In the genomic region with DNA sequence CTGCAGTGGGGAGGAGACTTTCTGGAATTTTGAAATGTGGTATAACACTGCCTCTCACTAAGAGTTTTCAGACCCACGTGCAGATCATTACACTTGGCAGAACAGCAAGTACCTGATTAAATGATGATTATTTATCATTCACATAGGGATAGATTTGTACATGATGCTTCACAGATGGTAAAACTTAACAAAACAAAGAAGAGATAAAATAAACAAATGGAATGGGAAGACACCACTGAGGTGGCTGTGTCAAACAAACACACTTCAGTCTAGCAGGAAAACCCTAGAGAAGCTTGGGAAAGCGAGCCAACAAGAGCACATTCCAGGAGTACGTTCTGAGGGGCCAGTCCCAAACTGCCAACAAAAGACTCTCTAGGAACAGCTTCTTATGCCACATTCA, we compare ENCODE assay signal across 8 cellular contexts. TPM values are rescaled to one million over a fixed set of nuclear protein-coding genes. Genes with fewer than 3 reads are reported as not detected.
DNase-seq lines count a peak whose midpoint lies in the region; ATAC-seq, FAIRE-seq and TF ChIP-seq lines count a peak whose summit lies in the region.

No MANE protein-coding gene starts in this region.

- H3K36me3 ChIP-seq in kidney (ENCODE audit: control insufficient read depth in 1 of 2, insufficient read depth in 2 of 2, low read length in 2 of 2) (peaks cover 10 to 12% of the 10 kb centered on the region in 2 donors), aorta (ENCODE audit: control insufficient read depth in 1 of 2, insufficient read depth in 2 of 2, low read length in 1 of 2) (no peaks in the 10 kb centered on the region)

- TF ChIP-seq CTCF in kidney (IDR thresholded peaks at IDR 0.05; ENCODE audit: borderline replicate concordance, extremely low read depth, insufficient read depth) = no peak

- H3K4me3 ChIP-seq in kidney (ENCODE audit: low read length in 2 of 2) (peak overlapping the region; percentile 98 to 99), aorta (ENCODE audit: low read length in 2 of 2) (peak overlapping the region in 1 of 2 donors; percentile 18)

- H3K27me3 ChIP-seq in aorta (ENCODE audit: control insufficient read depth in 1 of 2, insufficient read depth in 2 of 2, low read length in 1 of 2) = no peaks in the 10 kb centered on the region

- H3K27ac ChIP-seq in kidney (ENCODE audit: low read depth in 2 of 2, low read length in 2 of 2) (no peak overlapping the region), aorta (ENCODE audit: low read depth in 1 of 2, low read length in 2 of 2) (peak overlapping the region; percentile 38 to 57)

- no peak for ATAC-seq in stimulated activated naive CD8-positive, alpha-beta T cell treated with anti-CD3 and anti-CD28 coated beads, Interleukin-15, Interleukin-2, amounts not matched to agents 100 U/mL and 50 U/mL, for 24 hours
- ATAC-seq in activated T-helper 17 cell treated with anti-CD3 and anti-CD28 coated beads, Interleukin-2, amount 50 U/mL, for 72 hours (replicated peaks) = no peak
- ATAC-seq in aorta (ENCODE audit: low FRiP score) (no peak), GM21786 (IDR thresholded peaks at IDR 0.05; ENCODE audit: unreplicated experiment) (no peak)

- no peak for FAIRE-seq in kidney (lab: Jason Lieb, UNC)

- H3K4me3 Mint-ChIP-seq in stimulated activated naive CD8-positive, alpha-beta T cell treated with anti-CD3 and anti-CD28 coated beads, Interleukin-15, Interleukin-2, amounts not matched to agents 100 ng/mL and 50 ng/mL, for 24 hours = peak overlapping the region; percentile 97
- peak overlapping the region; percentile 98 for H3K4me3 Mint-ChIP-seq in activated T-helper 17 cell treated with anti-CD3 and anti-CD28 coated beads, Interleukin-2, amount 50 U/mL, for 72 hours

- no peak overlapping the region for H3K9ac ChIP-seq in kidney (ENCODE audit: low read length in 2 of 2)

- peaks cover 43% of the 10 kb centered on the region for H3K36me3 Mint-ChIP-seq in stimulated activated naive CD8-positive, alpha-beta T cell treated with anti-CD3 and anti-CD28 coated beads, Interleukin-15, Interleukin-2, amounts not matched to agents 100 ng/mL and 50 ng/mL, for 24 hours (ENCODE audit: low read depth)
- peaks cover 57% of the 10 kb centered on the region for H3K36me3 Mint-ChIP-seq in activated T-helper 17 cell treated with anti-CD3 and anti-CD28 coated beads, Interleukin-2, amount 50 U/mL, for 72 hours (ENCODE audit: low read depth)

- H3K27ac Mint-ChIP-seq in stimulated activated naive CD8-positive, alpha-beta T cell treated with anti-CD3 and anti-CD28 coated beads, Interleukin-15, Interleukin-2, amounts not matched to agents 100 ng/mL and 50 ng/mL, for 24 hours = peak overlapping the region; percentile 94
- peak overlapping the region; percentile 97 for H3K27ac Mint-ChIP-seq in activated T-helper 17 cell treated with anti-CD3 and anti-CD28 coated beads, Interleukin-2, amount 50 U/mL, for 72 hours

- peaks cover 3% of the 10 kb centered on the region for H3K27me3 Mint-ChIP-seq in stimulated activated naive CD8-positive, alpha-beta T cell treated with anti-CD3 and anti-CD28 coated beads, Interleukin-15, Interleukin-2, amounts not matched to agents 100 ng/mL and 50 ng/mL, for 24 hours
- no peaks in the 10 kb centered on the region for H3K27me3 Mint-ChIP-seq in activated T-helper 17 cell treated with anti-CD3 and anti-CD28 coated beads, Interleukin-2, amount 50 U/mL, for 72 hours

- no peak for DNase-seq in stimulated activated naive CD8-positive, alpha-beta T cell treated with anti-CD3 and anti-CD28 coated beads, Interleukin-15, Interleukin-2, amounts not matched to agents 100 U/mL and 50 U/mL, for 24 hours
- DNase-seq in kidney = no peak
- no peak for DNase-seq in aorta
- DNase-seq in superior temporal gyrus (ENCODE audit: extremely low spot score) = no peak
- no peak for DNase-seq in DMS153 treated with DMSO at 0.1 percent for 48 hours (lab: John Stamatoyannopoulos, UW; ENCODE audit: unreplicated experiment)

- H3K9me3 ChIP-seq in kidney (ENCODE audit: control insufficient read depth in 1 of 2, low read length in 2 of 2) (no peaks in the 10 kb centered on the region), aorta (ENCODE audit: control insufficient read depth, low read length) (no peaks in the 10 kb centered on the region)

- no peaks in the 10 kb centered on the region for H3K9me3 Mint-ChIP-seq in stimulated activated naive CD8-positive, alpha-beta T cell treated with anti-CD3 and anti-CD28 coated beads, Interleukin-15, Interleukin-2, amounts not matched to agents 100 ng/mL and 50 ng/mL, for 24 hours
- H3K9me3 Mint-ChIP-seq in activated T-helper 17 cell treated with anti-CD3 and anti-CD28 coated beads, Interleukin-2, amount 50 U/mL, for 72 hours = no peaks in the 10 kb centered on the region

- WGBS in aorta, 2 donors = 9 to 17% methylated on average over 3 of the region's 3 CpGs

- H3K4me1 ChIP-seq in kidney (ENCODE audit: control insufficient read depth in 1 of 2, insufficient read depth in 1 of 2, low read depth in 1 of 2, low read length in 2 of 2) = peaks cover 10 to 11% of the 10 kb centered on the region in 2 donors
- H3K4me1 ChIP-seq in aorta (ENCODE audit: control insufficient read depth in 1 of 2, insufficient read depth in 2 of 2, low read length in 2 of 2) = peaks cover 2 to 18% of the 10 kb centered on the region in 2 donors

- intact Hi-C loops in kidney (cut with DNase I) = no loop called here
- intact Hi-C loops in aorta (cut with DNase I) = loop anchor here (10.0 kb wide), 2 partner anchors 157 to 167 kb away; no protein-coding TSS in a partner anchor

- H3K4me1 Mint-ChIP-seq in stimulated activated naive CD8-positive, alpha-beta T cell treated with anti-CD3 and anti-CD28 coated beads, Interleukin-15, Interleukin-2, amounts not matched to agents 100 ng/mL and 50 ng/mL, for 24 hours (ENCODE audit: low read depth) = peaks cover 63% of the 10 kb centered on the region
- peaks cover 42% of the 10 kb centered on the region for H3K4me1 Mint-ChIP-seq in activated T-helper 17 cell treated with anti-CD3 and anti-CD28 coated beads, Interleukin-2, amount 50 U/mL, for 72 hours

RNA-seq across cellular contexts. Expression of a gene that starts 1.8 kb away (rescaled TPM):
- 10 to 100 TPM; 19.2 to 34.6 TPM for total RNA-seq in activated T-helper 17 cell treated with anti-CD3 and anti-CD28 coated beads, Interleukin-2, amount 50 U/mL, for 72 hours
- total RNA-seq in kidney = 15.9 TPM
- 23.1 TPM for polyA plus RNA-seq in kidney (ENCODE audit: insufficient read depth, low read depth, low replicate concordance)
- 10 to 100 TPM; 16.8 to 25.1 TPM for total RNA-seq in aorta
- 10 to 100 TPM; 15.5 to 25.1 TPM for polyA plus RNA-seq in aorta

Comparison
In these comparisons a context has a peak if more than half of its experiments do, and no peak if none do; other contexts are left out.
1. H3K27ac ChIP-seq: peak in aorta (2 of 2); none in kidney (0 of 2).